In the genomic region with DNA sequence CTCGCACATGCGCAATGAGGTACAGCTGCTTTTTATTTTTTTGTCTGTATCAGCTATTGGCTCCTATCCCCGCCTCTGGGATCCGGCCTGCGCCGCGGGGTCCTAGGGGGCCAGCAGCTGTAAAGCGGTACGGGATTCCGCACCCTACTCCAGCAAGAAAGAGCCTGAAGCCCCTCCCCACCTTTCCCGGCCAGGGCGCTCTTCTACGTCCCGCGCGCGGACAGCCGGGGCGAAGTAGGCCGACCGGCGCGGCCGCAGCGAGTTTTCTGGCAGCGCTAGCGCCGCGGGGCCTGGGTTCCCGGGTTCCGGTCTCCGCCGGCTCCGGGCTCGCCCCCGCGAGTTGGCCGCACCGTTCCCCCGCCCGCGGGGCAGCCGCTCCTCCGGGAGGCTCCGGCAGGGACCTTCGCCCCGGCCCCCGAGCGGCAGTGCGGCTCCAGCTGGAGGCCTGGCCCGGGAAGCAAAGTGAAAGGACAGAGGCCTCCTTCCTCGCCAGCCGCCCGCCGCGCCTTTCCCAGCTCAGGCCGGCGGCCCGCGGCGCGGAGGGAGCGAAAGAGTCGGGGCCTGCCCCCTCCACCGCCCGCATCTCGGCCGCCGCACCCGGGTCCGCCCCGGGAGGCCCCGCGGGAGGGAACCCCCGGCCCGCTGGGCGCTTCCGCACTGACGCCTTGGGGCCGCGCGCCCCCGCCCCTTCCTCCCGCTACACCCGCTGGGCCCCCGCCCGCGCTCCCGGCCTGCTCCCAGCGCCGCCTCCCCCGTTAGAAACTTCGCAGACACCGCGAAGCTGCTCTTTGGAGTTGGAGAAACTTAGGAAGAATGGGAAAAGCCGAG, we compare ENCODE assay signal across 8 cellular contexts. TPM values are rescaled to one million over a fixed set of nuclear protein-coding genes. Genes with fewer than 3 reads are reported as not detected.
DNase-seq lines count a peak whose midpoint lies in the region; ATAC-seq and TF ChIP-seq lines count a peak whose summit lies in the region.

No MANE protein-coding gene starts in this region.

- peaks cover 3% of the 10 kb centered on the region for H3K9me3 Mint-ChIP-seq in activated B cell treated with CpG ODN at 0.5 μM for 24 hours

- peak overlapping the region; percentile 67 for H3K27ac ChIP-seq in duodenal mucosa (ENCODE audit: low read depth, low read length)
- peak overlapping the region; percentile 82 to 94 for H3K27ac ChIP-seq in liver (ENCODE audit: low read depth in 1 of 2, low read length in 2 of 2)

- ATAC-seq in HG02678 (IDR thresholded peaks at IDR 0.05; ENCODE audit: unreplicated experiment) (peak; percentile 57), activated B cell treated with CpG ODN at 0.5 μM for 24 hours (ENCODE audit: low read depth) (peak; percentile 61)

- peak overlapping the region; percentile 71 to 80 for H3K9ac ChIP-seq in duodenal mucosa (ENCODE audit: low read depth in 1 of 2, low read length in 2 of 2)
- H3K9ac ChIP-seq in liver (ENCODE audit: low read depth in 1 of 2, low read length in 2 of 2), result peak overlapping the region; percentile 52 to 79

- H3K27ac Mint-ChIP-seq in activated B cell treated with CpG ODN at 0.5 μM for 24 hours, result peak overlapping the region; percentile 88

- DNase-seq in A172 (ENCODE audit: low spot score), result peak; percentile 75
- DNase-seq in GM12864 (ENCODE audit: low read depth), result no peak
- peak; percentile 74 for DNase-seq in NCI-H1105 (lab: John Stamatoyannopoulos, UW)
- peak; percentile 77 for DNase-seq in activated B cell treated with CpG ODN at 0.5 μM for 24 hours
- DNase-seq in stimulated activated naive CD4-positive, alpha-beta T cell (lab: John Stamatoyannopoulos, UW), result peak; percentile 24 to 74 (median 56)

- TF ChIP-seq CTCF in GM12864 (IDR thresholded peaks at IDR 0.05; ENCODE audit: low read depth, low read length, missing control alignments), result no peak
- no peak for TF ChIP-seq CTCF in activated B cell treated with CpG ODN at 0.5 μM for 24 hours (IDR thresholded peaks at IDR 0.05)
- TF ChIP-seq CTCF in liver (IDR thresholded peaks at IDR 0.05; ENCODE audit: low read depth, low read length, missing input control), result no peak

- peaks cover 2% of the 10 kb centered on the region for H3K36me3 Mint-ChIP-seq in activated B cell treated with CpG ODN at 0.5 μM for 24 hours (ENCODE audit: low read depth)

- H3K27me3 ChIP-seq in duodenal mucosa (ENCODE audit: control insufficient read depth in 1 of 2, insufficient read depth in 2 of 2, low read length in 2 of 2) (peaks cover 81 to 90% of the 10 kb centered on the region in 2 donors), liver (ENCODE audit: control insufficient read depth in 4 of 4, insufficient read depth in 4 of 4, low read length in 3 of 4) (peaks cover 4 to 54% (median 23%) of the 10 kb centered on the region in 4 donors)

- H3K36me3 ChIP-seq in duodenal mucosa (ENCODE audit: control insufficient read depth in 1 of 2, insufficient read depth in 2 of 2, low read length in 2 of 2) (no peaks in the 10 kb centered on the region), liver (ENCODE audit: control insufficient read depth in 4 of 4, insufficient read depth in 3 of 4, low read depth in 1 of 4, low read length in 3 of 4) (no peaks in the 10 kb centered on the region)

- TF ChIP-seq RAD21 in liver (IDR thresholded peaks at IDR 0.05), result peak in 1 of 2 donors; percentile 21

- peaks cover 34% of the 10 kb centered on the region for H3K4me1 Mint-ChIP-seq in activated B cell treated with CpG ODN at 0.5 μM for 24 hours

- H3K27me3 Mint-ChIP-seq in activated B cell treated with CpG ODN at 0.5 μM for 24 hours, result peaks cover 45% of the 10 kb centered on the region

- H3K4me3 ChIP-seq in GM12864 (ENCODE audit: low read depth, low read length), result peak overlapping the region; percentile 71
- peak overlapping the region; percentile 77 to 80 for H3K4me3 ChIP-seq in duodenal mucosa (ENCODE audit: low read depth in 1 of 2, low read length in 2 of 2)
- H3K4me3 ChIP-seq in liver (ENCODE audit: low read depth in 1 of 3, low read length in 3 of 3), result peak overlapping the region; percentile 68 to 97 (median 77)

- CTCF ChIA-PET in activated B cell treated with CpG ODN at 0.5 μM for 24 hours (lab: Charles Lee), result interaction anchor here (0.6 to 1.7 kb wide), 4 partner anchors 24 to 236 kb away, joined by 3 to 5 read pairs (median 4); a partner anchor contains a TSS

- intact Hi-C loops in activated B cell treated with CpG ODN at 0.5 μM for 24 hours (cut with micrococcal nuclease), result loop anchor here (1.0 to 5.0 kb wide), 9 partner anchors 19 to 814 kb away; a partner anchor contains a TSS

- no peaks in the 10 kb centered on the region for H3K9me3 ChIP-seq in duodenal mucosa (ENCODE audit: control insufficient read depth in 1 of 2, low read length in 2 of 2)
- peaks cover 0 to 12% (median 3%) of the 10 kb centered on the region in 4 donors for H3K9me3 ChIP-seq in liver (ENCODE audit: control insufficient read depth in 4 of 4, low read length in 3 of 4)

- peak overlapping the region; percentile 90 for H3K4me3 Mint-ChIP-seq in activated B cell treated with CpG ODN at 0.5 μM for 24 hours

- POLR2A ChIA-PET in activated B cell treated with CpG ODN at 0.5 μM for 24 hours (lab: Charles Lee), result interaction anchor here (0.6 to 3.5 kb wide), 22 partner anchors 9 to 1109 kb away, joined by 3 to 41 read pairs (median 6); a partner anchor contains a TSS

- H3K4me1 ChIP-seq in duodenal mucosa (ENCODE audit: control insufficient read depth in 1 of 2, insufficient read depth in 2 of 2, low read length in 2 of 2) (peaks cover 11 to 24% of the 10 kb centered on the region in 2 donors), liver (ENCODE audit: control insufficient read depth in 4 of 4, insufficient read depth in 4 of 4, low read length in 3 of 4) (peaks cover 11 to 28% (median 15%) of the 10 kb centered on the region in 4 donors)

- under 1% methylated on average over 96 of the region's 96 CpGs for WGBS in liver

TF ChIP-seq in liver, 16 proteins besides CTCF, POLR2A, EP300 and RAD21:
- TF ChIP-seq FOXA1 (IDR thresholded peaks at IDR 0.05) (no peak), YY1 (IDR thresholded peaks at IDR 0.05) (peak; percentile 18)
TF ChIP-seq in liver: peak in this region for 1.

RNA-seq across cellular contexts. Expression of a gene that starts 4.7 kb away (rescaled TPM):
- not detected in 2 replicates for total RNA-seq in A172 (2014; rRNA removed; shearing (Covaris generic))
- total RNA-seq in activated B cell treated with CpG ODN at 0.5 μM for 24 hours (0.12 and 0.62 TPM in 2 replicates), liver (under 1 TPM in 1 of 2 donors, not detected in 1; 0.23 TPM)
- not detected for polyA plus RNA-seq in liver

RNA-seq across cellular contexts. Expression of a gene that starts 19.7 kb away (rescaled TPM):
- 116 and 120 TPM in 2 replicates for total RNA-seq in A172 (2014; rRNA removed; shearing (Covaris generic))
- total RNA-seq in activated B cell treated with CpG ODN at 0.5 μM for 24 hours (62.3 and 70.1 TPM in 2 replicates), liver (10 to 100 TPM; 24.6 to 28.7 TPM)
- 10 to 100 TPM; 13.2 to 14.5 TPM for polyA plus RNA-seq in liver

RNA-seq across cellular contexts. Expression of a gene that starts 24.4 kb away (rescaled TPM):
- 90.5 and 122 TPM in 2 replicates for total RNA-seq in A172 (2014; rRNA removed; shearing (Covaris generic))
- total RNA-seq in activated B cell treated with CpG ODN at 0.5 μM for 24 hours, result 68.2 and 72.8 TPM in 2 replicates
- total RNA-seq in liver, result 10 to 100 TPM; 18.3 to 30.8 TPM
- polyA plus RNA-seq in liver, result 10 to 100 TPM; 20.9 to 62.0 TPM
